Comparison of ENCODE assay signal across 1 cellular context in the genomic region with DNA sequence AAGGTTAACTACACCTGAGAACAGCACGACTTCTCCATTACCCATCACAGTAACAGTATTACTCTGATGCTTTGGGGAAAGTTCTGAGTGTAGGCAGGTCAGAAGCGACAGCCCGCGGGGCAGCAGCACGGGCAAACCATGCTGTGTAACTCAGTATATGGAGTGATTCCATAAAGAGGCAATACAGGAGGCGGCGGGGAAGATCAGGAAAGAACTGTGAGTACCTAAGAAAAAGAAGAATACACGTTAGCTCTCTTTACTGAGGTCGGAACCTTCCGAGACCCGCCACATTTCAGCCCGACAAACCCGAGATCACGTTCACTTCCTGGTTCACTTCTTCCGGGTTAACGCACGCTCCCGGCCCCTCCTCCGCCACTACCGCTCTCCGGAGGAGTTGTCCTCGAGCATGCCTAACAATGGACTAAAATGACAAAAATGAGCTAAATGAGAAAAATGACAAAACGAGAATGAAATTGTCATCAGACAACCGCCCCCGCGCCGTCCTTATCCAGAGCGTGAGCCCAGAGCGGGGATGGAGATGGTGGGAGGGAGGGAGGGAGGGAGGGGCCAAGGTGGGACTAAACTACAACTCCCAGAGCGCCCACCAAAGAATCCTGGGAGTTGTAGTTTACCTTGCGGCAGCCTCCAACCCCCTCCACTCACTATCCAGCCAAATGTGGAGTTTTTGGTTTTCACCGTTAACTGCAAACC.
TF ChIP-seq lines count a peak whose summit lies in the region.

A gene with protein sequence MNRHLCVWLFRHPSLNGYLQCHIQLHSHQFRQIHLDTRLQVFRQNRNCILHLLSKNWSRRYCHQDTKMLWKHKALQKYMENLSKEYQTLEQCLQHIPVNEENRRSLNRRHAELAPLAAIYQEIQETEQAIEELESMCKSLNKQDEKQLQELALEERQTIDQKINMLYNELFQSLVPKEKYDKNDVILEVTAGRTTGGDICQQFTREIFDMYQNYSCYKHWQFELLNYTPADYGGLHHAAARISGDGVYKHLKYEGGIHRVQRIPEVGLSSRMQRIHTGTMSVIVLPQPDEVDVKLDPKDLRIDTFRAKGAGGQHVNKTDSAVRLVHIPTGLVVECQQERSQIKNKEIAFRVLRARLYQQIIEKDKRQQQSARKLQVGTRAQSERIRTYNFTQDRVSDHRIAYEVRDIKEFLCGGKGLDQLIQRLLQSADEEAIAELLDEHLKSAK (minus strand): TSS at position 316 of the 711 bp plus-strand sequence. CDS start 2,669 bp downstream, outside the sequence.

TF ChIP-seq in H1, 55 proteins besides CTCF, POLR2A, EP300 and RAD21 (continued from another document):
- TF ChIP-seq, protein P1, sequence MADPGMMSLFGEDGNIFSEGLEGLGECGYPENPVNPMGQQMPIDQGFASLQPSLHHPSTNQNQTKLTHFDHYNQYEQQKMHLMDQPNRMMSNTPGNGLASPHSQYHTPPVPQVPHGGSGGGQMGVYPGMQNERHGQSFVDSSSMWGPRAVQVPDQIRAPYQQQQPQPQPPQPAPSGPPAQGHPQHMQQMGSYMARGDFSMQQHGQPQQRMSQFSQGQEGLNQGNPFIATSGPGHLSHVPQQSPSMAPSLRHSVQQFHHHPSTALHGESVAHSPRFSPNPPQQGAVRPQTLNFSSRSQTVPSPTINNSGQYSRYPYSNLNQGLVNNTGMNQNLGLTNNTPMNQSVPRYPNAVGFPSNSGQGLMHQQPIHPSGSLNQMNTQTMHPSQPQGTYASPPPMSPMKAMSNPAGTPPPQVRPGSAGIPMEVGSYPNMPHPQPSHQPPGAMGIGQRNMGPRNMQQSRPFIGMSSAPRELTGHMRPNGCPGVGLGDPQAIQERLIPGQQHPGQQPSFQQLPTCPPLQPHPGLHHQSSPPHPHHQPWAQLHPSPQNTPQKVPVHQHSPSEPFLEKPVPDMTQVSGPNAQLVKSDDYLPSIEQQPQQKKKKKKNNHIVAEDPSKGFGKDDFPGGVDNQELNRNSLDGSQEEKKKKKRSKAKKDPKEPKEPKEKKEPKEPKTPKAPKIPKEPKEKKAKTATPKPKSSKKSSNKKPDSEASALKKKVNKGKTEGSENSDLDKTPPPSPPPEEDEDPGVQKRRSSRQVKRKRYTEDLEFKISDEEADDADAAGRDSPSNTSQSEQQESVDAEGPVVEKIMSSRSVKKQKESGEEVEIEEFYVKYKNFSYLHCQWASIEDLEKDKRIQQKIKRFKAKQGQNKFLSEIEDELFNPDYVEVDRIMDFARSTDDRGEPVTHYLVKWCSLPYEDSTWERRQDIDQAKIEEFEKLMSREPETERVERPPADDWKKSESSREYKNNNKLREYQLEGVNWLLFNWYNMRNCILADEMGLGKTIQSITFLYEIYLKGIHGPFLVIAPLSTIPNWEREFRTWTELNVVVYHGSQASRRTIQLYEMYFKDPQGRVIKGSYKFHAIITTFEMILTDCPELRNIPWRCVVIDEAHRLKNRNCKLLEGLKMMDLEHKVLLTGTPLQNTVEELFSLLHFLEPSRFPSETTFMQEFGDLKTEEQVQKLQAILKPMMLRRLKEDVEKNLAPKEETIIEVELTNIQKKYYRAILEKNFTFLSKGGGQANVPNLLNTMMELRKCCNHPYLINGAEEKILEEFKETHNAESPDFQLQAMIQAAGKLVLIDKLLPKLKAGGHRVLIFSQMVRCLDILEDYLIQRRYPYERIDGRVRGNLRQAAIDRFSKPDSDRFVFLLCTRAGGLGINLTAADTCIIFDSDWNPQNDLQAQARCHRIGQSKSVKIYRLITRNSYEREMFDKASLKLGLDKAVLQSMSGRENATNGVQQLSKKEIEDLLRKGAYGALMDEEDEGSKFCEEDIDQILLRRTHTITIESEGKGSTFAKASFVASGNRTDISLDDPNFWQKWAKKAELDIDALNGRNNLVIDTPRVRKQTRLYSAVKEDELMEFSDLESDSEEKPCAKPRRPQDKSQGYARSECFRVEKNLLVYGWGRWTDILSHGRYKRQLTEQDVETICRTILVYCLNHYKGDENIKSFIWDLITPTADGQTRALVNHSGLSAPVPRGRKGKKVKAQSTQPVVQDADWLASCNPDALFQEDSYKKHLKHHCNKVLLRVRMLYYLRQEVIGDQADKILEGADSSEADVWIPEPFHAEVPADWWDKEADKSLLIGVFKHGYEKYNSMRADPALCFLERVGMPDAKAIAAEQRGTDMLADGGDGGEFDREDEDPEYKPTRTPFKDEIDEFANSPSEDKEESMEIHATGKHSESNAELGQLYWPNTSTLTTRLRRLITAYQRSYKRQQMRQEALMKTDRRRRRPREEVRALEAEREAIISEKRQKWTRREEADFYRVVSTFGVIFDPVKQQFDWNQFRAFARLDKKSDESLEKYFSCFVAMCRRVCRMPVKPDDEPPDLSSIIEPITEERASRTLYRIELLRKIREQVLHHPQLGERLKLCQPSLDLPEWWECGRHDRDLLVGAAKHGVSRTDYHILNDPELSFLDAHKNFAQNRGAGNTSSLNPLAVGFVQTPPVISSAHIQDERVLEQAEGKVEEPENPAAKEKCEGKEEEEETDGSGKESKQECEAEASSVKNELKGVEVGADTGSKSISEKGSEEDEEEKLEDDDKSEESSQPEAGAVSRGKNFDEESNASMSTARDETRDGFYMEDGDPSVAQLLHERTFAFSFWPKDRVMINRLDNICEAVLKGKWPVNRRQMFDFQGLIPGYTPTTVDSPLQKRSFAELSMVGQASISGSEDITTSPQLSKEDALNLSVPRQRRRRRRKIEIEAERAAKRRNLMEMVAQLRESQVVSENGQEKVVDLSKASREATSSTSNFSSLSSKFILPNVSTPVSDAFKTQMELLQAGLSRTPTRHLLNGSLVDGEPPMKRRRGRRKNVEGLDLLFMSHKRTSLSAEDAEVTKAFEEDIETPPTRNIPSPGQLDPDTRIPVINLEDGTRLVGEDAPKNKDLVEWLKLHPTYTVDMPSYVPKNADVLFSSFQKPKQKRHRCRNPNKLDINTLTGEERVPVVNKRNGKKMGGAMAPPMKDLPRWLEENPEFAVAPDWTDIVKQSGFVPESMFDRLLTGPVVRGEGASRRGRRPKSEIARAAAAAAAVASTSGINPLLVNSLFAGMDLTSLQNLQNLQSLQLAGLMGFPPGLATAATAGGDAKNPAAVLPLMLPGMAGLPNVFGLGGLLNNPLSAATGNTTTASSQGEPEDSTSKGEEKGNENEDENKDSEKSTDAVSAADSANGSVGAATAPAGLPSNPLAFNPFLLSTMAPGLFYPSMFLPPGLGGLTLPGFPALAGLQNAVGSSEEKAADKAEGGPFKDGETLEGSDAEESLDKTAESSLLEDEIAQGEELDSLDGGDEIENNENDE (IDR thresholded peaks at IDR 0.05; ENCODE audit: insufficient replicate concordance, low read length), result no peak
- TF ChIP-seq, protein P2, sequence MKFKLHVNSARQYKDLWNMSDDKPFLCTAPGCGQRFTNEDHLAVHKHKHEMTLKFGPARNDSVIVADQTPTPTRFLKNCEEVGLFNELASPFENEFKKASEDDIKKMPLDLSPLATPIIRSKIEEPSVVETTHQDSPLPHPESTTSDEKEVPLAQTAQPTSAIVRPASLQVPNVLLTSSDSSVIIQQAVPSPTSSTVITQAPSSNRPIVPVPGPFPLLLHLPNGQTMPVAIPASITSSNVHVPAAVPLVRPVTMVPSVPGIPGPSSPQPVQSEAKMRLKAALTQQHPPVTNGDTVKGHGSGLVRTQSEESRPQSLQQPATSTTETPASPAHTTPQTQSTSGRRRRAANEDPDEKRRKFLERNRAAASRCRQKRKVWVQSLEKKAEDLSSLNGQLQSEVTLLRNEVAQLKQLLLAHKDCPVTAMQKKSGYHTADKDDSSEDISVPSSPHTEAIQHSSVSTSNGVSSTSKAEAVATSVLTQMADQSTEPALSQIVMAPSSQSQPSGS (IDR thresholded peaks at IDR 0.05; ENCODE audit: low read length), result no peak
- TF ChIP-seq POLR2AphosphoS5 (IDR thresholded peaks at IDR 0.05; ENCODE audit: low read depth, low read length) (no peak), SP4 (IDR thresholded peaks at IDR 0.05; ENCODE audit: low read length) (0 out of 2 replicates have a peak, but pooled peaks have one; percentile 37), JUN (IDR thresholded peaks at IDR 0.05; ENCODE audit: low read depth, low read length) (no peak), RXRA (IDR thresholded peaks at IDR 0.05; ENCODE audit: insufficient read depth, low read depth, low read length) (no peak), KDM1A (IDR thresholded peaks at IDR 0.05; ENCODE audit: borderline replicate concordance, low read length) (no peak), BCL11A (IDR thresholded peaks at IDR 0.05; ENCODE audit: low read depth in 2 of 2, low read length in 2 of 2) (no peak), CBX8 (IDR thresholded peaks at IDR 0.05; ENCODE audit: borderline replicate concordance, low read depth, low read length) (no peak), HDAC6 (IDR thresholded peaks at IDR 0.05; ENCODE audit: low read depth, low read length) (no peak), NANOG (IDR thresholded peaks at IDR 0.05; ENCODE audit: insufficient read depth, low read depth, low read length, poor library complexity, severe bottlenecking) (no peak), KDM5A (IDR thresholded peaks at IDR 0.05; ENCODE audit: low read length) (peak; percentile 64; the same call in 1 of the 2 replicates), RFX5 (IDR thresholded peaks at IDR 0.05; ENCODE audit: borderline replicate concordance, low read depth, low read length) (no peak), RBBP5 (IDR thresholded peaks at IDR 0.05; ENCODE audit: borderline replicate concordance, low read depth, low read length) (0 out of 2 replicates have a peak, but pooled peaks have one; percentile 32), TAF7 (optimal IDR thresholded peaks at IDR 0.05; ENCODE audit: borderline replicate concordance, low read depth, low read length) (peak; percentile 30), SIX5 (IDR thresholded peaks at IDR 0.05; ENCODE audit: low read depth, low read length) (peak; percentile 90), GABPA (IDR thresholded peaks at IDR 0.05; ENCODE audit: borderline replicate concordance, insufficient read depth, low read length) (peak; percentile 98), MAFK (IDR thresholded peaks at IDR 0.05; ENCODE audit: low read depth, low read length) (no peak), ZNF274 (IDR thresholded peaks at IDR 0.05; ENCODE audit: borderline replicate concordance, extremely low read depth, low read length) (no peak), CBX5 (IDR thresholded peaks at IDR 0.05; ENCODE audit: low read depth, low read length) (no peak), CREB1 (IDR thresholded peaks at IDR 0.05) (no peak), CHD2 (IDR thresholded peaks at IDR 0.05; ENCODE audit: low read length) (peak; percentile 78; the same call in 1 of the 2 replicates), KDM4A (IDR thresholded peaks at IDR 0.05; ENCODE audit: low read depth, low read length, severe bottlenecking) (peak; percentile 77), HDAC2 (IDR thresholded peaks at IDR 0.05; ENCODE audit: borderline replicate concordance in 1 of 2, low read depth in 2 of 2, low read length in 2 of 2) (peak in 1 of 2 experiments; percentile 19; a peak in 1 of 4 replicates), SP1 (IDR thresholded peaks at IDR 0.05; ENCODE audit: low read depth, low read length) (0 out of 2 replicates have a peak, but pooled peaks have one; percentile 17), TAF1 (IDR thresholded peaks at IDR 0.05; ENCODE audit: low read depth, low read length) (peak; percentile 66; the same call in 1 of the 2 replicates), ASH2L (IDR thresholded peaks at IDR 0.05; ENCODE audit: low read length) (peak; percentile 96), SIN3A (conservative IDR thresholded peaks at IDR 0.05 in 1 of 2, IDR thresholded peaks at IDR 0.05 in 1 of 2; ENCODE audit: low read depth in 1 of 2, low read length in 2 of 2) (peak; percentile 76 to 87; a peak in 2 of 4 replicates), PHF8 (conservative IDR thresholded peaks at IDR 0.05; ENCODE audit: low read depth, low read length) (peak; percentile 55), YY1 (IDR thresholded peaks at IDR 0.05; ENCODE audit: low read depth, low read length) (no peak)
- TF ChIP-seq, protein P3, sequence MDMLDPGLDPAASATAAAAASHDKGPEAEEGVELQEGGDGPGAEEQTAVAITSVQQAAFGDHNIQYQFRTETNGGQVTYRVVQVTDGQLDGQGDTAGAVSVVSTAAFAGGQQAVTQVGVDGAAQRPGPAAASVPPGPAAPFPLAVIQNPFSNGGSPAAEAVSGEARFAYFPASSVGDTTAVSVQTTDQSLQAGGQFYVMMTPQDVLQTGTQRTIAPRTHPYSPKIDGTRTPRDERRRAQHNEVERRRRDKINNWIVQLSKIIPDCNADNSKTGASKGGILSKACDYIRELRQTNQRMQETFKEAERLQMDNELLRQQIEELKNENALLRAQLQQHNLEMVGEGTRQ (IDR thresholded peaks at IDR 0.05; ENCODE audit: low read length), result no peak
- TF ChIP-seq, protein P4, sequence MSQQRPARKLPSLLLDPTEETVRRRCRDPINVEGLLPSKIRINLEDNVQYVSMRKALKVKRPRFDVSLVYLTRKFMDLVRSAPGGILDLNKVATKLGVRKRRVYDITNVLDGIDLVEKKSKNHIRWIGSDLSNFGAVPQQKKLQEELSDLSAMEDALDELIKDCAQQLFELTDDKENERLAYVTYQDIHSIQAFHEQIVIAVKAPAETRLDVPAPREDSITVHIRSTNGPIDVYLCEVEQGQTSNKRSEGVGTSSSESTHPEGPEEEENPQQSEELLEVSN (IDR thresholded peaks at IDR 0.05), result no peak
- TF ChIP-seq, protein P5, sequence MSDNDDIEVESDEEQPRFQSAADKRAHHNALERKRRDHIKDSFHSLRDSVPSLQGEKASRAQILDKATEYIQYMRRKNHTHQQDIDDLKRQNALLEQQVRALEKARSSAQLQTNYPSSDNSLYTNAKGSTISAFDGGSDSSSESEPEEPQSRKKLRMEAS (IDR thresholded peaks at IDR 0.05), result peak; percentile 66; the same call in 1 of the 2 replicates
